In the genomic region with DNA sequence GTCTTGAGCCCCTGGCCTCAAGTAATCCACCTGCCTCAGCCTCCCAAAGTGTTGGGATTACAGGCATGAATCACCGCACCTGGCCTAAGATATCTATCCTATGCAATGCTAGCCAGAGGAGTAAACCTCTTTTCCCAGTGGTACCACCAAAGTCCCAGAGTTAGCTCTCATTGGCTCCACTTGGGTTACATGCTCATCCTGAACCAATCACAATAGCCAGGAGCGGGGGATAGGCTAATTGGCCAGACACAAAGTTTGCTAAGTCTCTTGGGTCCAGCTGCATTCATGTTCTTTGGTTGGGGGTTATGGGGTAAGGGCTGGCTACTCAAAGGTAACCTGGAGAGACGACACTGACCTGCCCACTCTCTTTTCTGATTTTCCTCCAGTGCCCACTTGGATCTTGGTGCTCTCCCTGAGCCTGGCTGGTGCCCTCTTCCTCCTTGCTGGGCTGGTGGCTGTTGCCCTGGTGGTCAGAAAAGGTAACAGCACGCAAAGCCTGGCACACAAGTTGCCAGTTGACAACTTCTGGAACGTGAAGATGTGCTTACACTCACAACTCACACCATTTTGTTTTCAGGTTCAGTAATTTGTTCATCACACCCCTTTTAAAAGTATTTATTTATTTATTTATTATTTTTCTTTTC, we compare ENCODE assay signal across 8 cellular contexts. TPM values are rescaled to one million over a fixed set of nuclear protein-coding genes. Genes with fewer than 3 reads are reported as not detected.
DNase-seq lines count a peak whose midpoint lies in the region; ATAC-seq and TF ChIP-seq lines count a peak whose summit lies in the region.

No MANE protein-coding gene starts in this region.

- no peak overlapping the region for H3K27ac Mint-ChIP-seq in T-helper 17 cell

- no peaks in the 10 kb centered on the region for H3K4me1 ChIP-seq in left lung

- H3K27me3 Mint-ChIP-seq in T-helper 17 cell, result no peaks in the 10 kb centered on the region

- no peaks in the 10 kb centered on the region for H3K36me3 ChIP-seq in BJ (ENCODE audit: control insufficient read depth, insufficient read depth, low read length)
- no peaks in the 10 kb centered on the region for H3K36me3 ChIP-seq in WERI-Rb-1
- peaks cover 0 to 13% of the 10 kb centered on the region in 2 donors for H3K36me3 ChIP-seq in left lung

- no peak for DNase-seq in BJ (ENCODE audit: low read depth)
- DNase-seq in GM20000 (ENCODE audit: low spot score), result no peak
- no peak for DNase-seq in WERI-Rb-1
- DNase-seq in left lung, result no peak
- no peak for DNase-seq in T-helper 17 cell
- no peak for DNase-seq in T-helper 9 cell
- DNase-seq in cerebellar cortex (ENCODE audit: low spot score), result no peak
- DNase-seq in erythroblast (lab: John Stamatoyannopoulos, UW), result no peak

- intact Hi-C loops in left lung (cut with DNase I), result no loop called here

- POLR2A ChIA-PET in BJ (lab: Charles Lee), result no interaction called here

- H3K27ac ChIP-seq in WERI-Rb-1 (no peak overlapping the region), left lung (no peak overlapping the region)

- TF ChIP-seq CTCF in BJ (IDR thresholded peaks at IDR 0.05; ENCODE audit: insufficient read depth, low read depth, low read length), result peak; percentile 48
- peak; percentile 47 for TF ChIP-seq CTCF in GM20000 (IDR thresholded peaks at IDR 0.05; ENCODE audit: extremely low read depth, missing control alignments)
- TF ChIP-seq CTCF in WERI-Rb-1 (IDR thresholded peaks at IDR 0.05; ENCODE audit: low read depth, low read length), result peak; percentile 63
- peak; percentile 37 to 60 for TF ChIP-seq CTCF in left lung (IDR thresholded peaks at IDR 0.05)

- no peaks in the 10 kb centered on the region for H3K36me3 Mint-ChIP-seq in T-helper 17 cell (ENCODE audit: low read depth)

- ATAC-seq in left lung (peak; percentile 29), T-helper 17 cell (no peak)

- H3K27me3 ChIP-seq in BJ (ENCODE audit: control insufficient read depth, insufficient read depth, low read length), result no peaks in the 10 kb centered on the region
- no peaks in the 10 kb centered on the region for H3K27me3 ChIP-seq in WERI-Rb-1 (ENCODE audit: insufficient read depth, low read depth, severe bottlenecking)
- H3K27me3 ChIP-seq in left lung, result no peaks in the 10 kb centered on the region

- H3K4me3 ChIP-seq in BJ (ENCODE audit: low read depth, low read length) (no peak overlapping the region), WERI-Rb-1 (ENCODE audit: low read depth, low read length) (no peak overlapping the region), left lung (no peak overlapping the region)

- CTCF ChIA-PET in BJ (lab: Yijun Ruan, JAX), result interaction anchor here (0.8 to 4.3 kb wide), 8 partner anchors 10 to 154 kb away, joined by 3 to 57 read pairs (median 4); a partner anchor contains a TSS

- H3K4me3 Mint-ChIP-seq in T-helper 17 cell, result no peak overlapping the region

- H3K4me1 Mint-ChIP-seq in T-helper 17 cell, result peaks cover under 1% of the 10 kb centered on the region

- TF ChIP-seq POLR2A in erythroblast (IDR thresholded peaks at IDR 0.05; ENCODE audit: low read length), result no peak

- H3K9me3 ChIP-seq in WERI-Rb-1 (ENCODE audit: severe bottlenecking), result no peaks in the 10 kb centered on the region
- no peaks in the 10 kb centered on the region for H3K9me3 ChIP-seq in left lung
- H3K9me3 ChIP-seq in T-helper 17 cell (ENCODE audit: control insufficient read depth, low read length, poor library complexity, severe bottlenecking), result no peaks in the 10 kb centered on the region

RNA-seq across cellular contexts. Expression of a gene that starts 7.8 kb away (rescaled TPM):
- polyA plus RNA-seq in BJ (2011; rRNA removed), result 0.20 and 0.26 TPM in 2 replicates
- 0.26 and 0.33 TPM in 2 replicates for polyA minus RNA-seq in BJ (2011; rRNA and poly(A)+ RNA removed)
- total RNA-seq in left lung (10 to 100 TPM in 1 of 2 donors, 1 to 10 TPM in 1; 3.2 to 11.8 TPM), T-helper 17 cell (1 to 10 TPM; 1.6 to 2.2 TPM)

RNA-seq across cellular contexts. Expression of a gene that starts 15.4 kb away (rescaled TPM):
- 17.9 and 33.7 TPM in 2 replicates for polyA plus RNA-seq in BJ (2011; rRNA removed)
- 26.6 and 27.8 TPM in 2 replicates for polyA minus RNA-seq in BJ (2011; rRNA and poly(A)+ RNA removed)
- total RNA-seq in left lung (10 to 100 TPM; 34.4 to 37.1 TPM), T-helper 17 cell (10 to 100 TPM; 22.9 to 24.3 TPM)

RNA-seq across cellular contexts. Expression of a gene that starts 20.0 kb away (rescaled TPM):
- polyA plus RNA-seq in BJ (2011; rRNA removed), result 50.2 and 85.3 TPM in 2 replicates
- 11.9 and 14.3 TPM in 2 replicates for polyA minus RNA-seq in BJ (2011; rRNA and poly(A)+ RNA removed)
- total RNA-seq in left lung (10 to 100 TPM; 25.4 to 27.0 TPM), T-helper 17 cell (10 to 100 TPM in 1 of 2 donors, 1 to 10 TPM in 1; 8.7 to 10.5 TPM)
